Comparison of ENCODE assay signal across 11 cellular contexts in genomic region chr1:160708821-160709220, GRCh38. TPM values are rescaled to one million over a fixed set of nuclear protein-coding genes. Genes with fewer than 3 reads are reported as not detected.
DNase-seq lines count a peak whose midpoint lies in the region; ATAC-seq and TF ChIP-seq lines count a peak whose summit lies in the region.
"Had no signal": no experiment of that assay in that cellular context is flagged by ENCODE, and none has a peak within 500 bp of the region (broad histone marks: within the 10 kb centered on the region; RNA-seq: fewer than 3 reads in every experiment).

No MANE protein-coding gene starts in this region.

- H3K4me3 Mint-ChIP-seq in T-cell: no peak overlapping the region
- no peak overlapping the region for H3K4me3 Mint-ChIP-seq in natural killer cell treated with Interleukin-12 subunit alpha and Interleukin-12 subunit beta and Interleukin-15 and Interleukin-18, amount 100 ng/mL, for 72 hours
- H3K4me3 Mint-ChIP-seq: neural progenitor cell had no signal

- H3K9me3 ChIP-seq in thyroid gland: no peaks in the 10 kb centered on the region

- H3K36me3 ChIP-seq in thyroid gland: no peaks in the 10 kb centered on the region
- H3K36me3 ChIP-seq: neural progenitor cell had no signal

- H3K4me1 Mint-ChIP-seq in T-cell: peaks cover 26 to 47% (median 45%) of the 10 kb centered on the region in 3 donors
- peaks cover 34 to 42% of the 10 kb centered on the region in 2 donors for H3K4me1 Mint-ChIP-seq in natural killer cell treated with Interleukin-12 subunit alpha and Interleukin-12 subunit beta and Interleukin-15 and Interleukin-18, amount 100 ng/mL, for 72 hours (ENCODE audit: low read depth in 2 of 2)
- H3K4me1 Mint-ChIP-seq: neural progenitor cell had no signal

- ATAC-seq in GM21786 (IDR thresholded peaks at IDR 0.05; ENCODE audit: unreplicated experiment) (peak; percentile 31), T-cell (replicated peaks in 1 of 4) (peak; percentile 4 to 46 (median 36))
- peak; percentile 29 to 54 for ATAC-seq in natural killer cell treated with Interleukin-12 subunit alpha and Interleukin-12 subunit beta and Interleukin-15 and Interleukin-18, amount 100 ng/mL, for 72 hours

- H3K27me3 ChIP-seq in thyroid gland: no peaks in the 10 kb centered on the region
- H3K27me3 ChIP-seq: neural progenitor cell had no signal

- intact Hi-C loops in thyroid gland (cut with DNase I): no loop called here

- TF ChIP-seq POLR2A in thyroid gland (IDR thresholded peaks at IDR 0.05): no peak

- no peak overlapping the region for H3K27ac Mint-ChIP-seq in T-cell
- no peak overlapping the region for H3K27ac Mint-ChIP-seq in natural killer cell treated with Interleukin-12 subunit alpha and Interleukin-12 subunit beta and Interleukin-15 and Interleukin-18, amount 100 ng/mL, for 72 hours
- H3K27ac Mint-ChIP-seq: neural progenitor cell had no signal

- H3K4me1 ChIP-seq in thyroid gland: no peaks in the 10 kb centered on the region
- H3K4me1 ChIP-seq: neural progenitor cell had no signal

- DNase-seq in NK-92 treated with Interleukin-12 subunit alpha and Interleukin-12 subunit beta, amount 100 ng/mL, for 24 hours (lab: John Stamatoyannopoulos, UW): peak; percentile 38
- DNase-seq in NK-92 (lab: John Stamatoyannopoulos, UW; ENCODE audit: unreplicated experiment) (no peak), T-cell (peak in 8 of 34 experiments; percentile 12 to 35 (median 21)), NCI-H2029 treated with DMSO at 0.1 percent for 48 hours (lab: John Stamatoyannopoulos, UW) (no peak), thyroid gland (no peak), DMS 273 treated with DMSO at 0.1 percent for 48 hours (lab: John Stamatoyannopoulos, UW) (no peak)
- DNase-seq in natural killer cell treated with Interleukin-12 subunit alpha and Interleukin-12 subunit beta and Interleukin-15 and Interleukin-18, amount 100 ng/mL, for 72 hours (ENCODE audit: low spot score): no peak
- DNase-seq: activated CD4-positive, CD25-positive, alpha-beta regulatory T cell had no signal

- 78 to 86% methylated on average over 4 of the region's 4 CpGs for WGBS in thyroid gland, 2 donors

- no peak overlapping the region for H3K4me3 ChIP-seq in thyroid gland (replicated peaks in 1 of 3)
- H3K4me3 ChIP-seq: neural progenitor cell had no signal

- H3K27ac ChIP-seq in thyroid gland: no peak overlapping the region
- H3K27ac ChIP-seq: 22Rv1, neural progenitor cell had no signal

- CTCF ChIA-PET in T-cell (lab: Charles Lee): interaction anchor here in 1 of 2 donors (2.1 to 3.7 kb wide), 3 partner anchors 25 to 59 kb away, joined by 11 to 19 read pairs (median 14); no protein-coding TSS in a partner anchor

- H3K27me3 Mint-ChIP-seq in T-cell: no peaks in the 10 kb centered on the region
- no peaks in the 10 kb centered on the region for H3K27me3 Mint-ChIP-seq in natural killer cell treated with Interleukin-12 subunit alpha and Interleukin-12 subunit beta and Interleukin-15 and Interleukin-18, amount 100 ng/mL, for 72 hours

- peaks cover 16% of the 10 kb centered on the region for H3K36me3 Mint-ChIP-seq in T-cell
- peaks cover 25% of the 10 kb centered on the region for H3K36me3 Mint-ChIP-seq in natural killer cell treated with Interleukin-12 subunit alpha and Interleukin-12 subunit beta and Interleukin-15 and Interleukin-18, amount 100 ng/mL, for 72 hours
- H3K36me3 Mint-ChIP-seq: neural progenitor cell had no signal

- H3K9me3 Mint-ChIP-seq in T-cell: no peaks in the 10 kb centered on the region
- no peaks in the 10 kb centered on the region for H3K9me3 Mint-ChIP-seq in natural killer cell treated with Interleukin-12 subunit alpha and Interleukin-12 subunit beta and Interleukin-15 and Interleukin-18, amount 100 ng/mL, for 72 hours
- H3K9me3 Mint-ChIP-seq: neural progenitor cell had no signal

- POLR2A ChIA-PET in T-cell (lab: Charles Lee): interaction anchor here in 1 of 2 donors (1.0 kb wide), 1 partner anchor 11 kb away, joined by 3 read pairs; no protein-coding TSS in a partner anchor

- TF ChIP-seq CTCF in thyroid gland (IDR thresholded peaks at IDR 0.05): no peak

RNA-seq across cellular contexts. Expression of gene CD48, which starts 2.8 kb away (rescaled TPM):
- 100 to 1,000 TPM; 249 to 393 (median 273) TPM for total RNA-seq in T-cell
- total RNA-seq in natural killer cell treated with Interleukin-12 subunit alpha and Interleukin-12 subunit beta and Interleukin-15 and Interleukin-18, amount 100 ng/mL, for 72 hours: 100 to 1,000 TPM; 434 to 816 TPM
- 10 to 100 TPM in 1 of 4 donors, 1 to 10 TPM in 3; 3.5 to 13.6 (median 4.8) TPM for total RNA-seq in thyroid gland

RNA-seq across cellular contexts. Expression of gene SLAMF7, which starts 30.2 kb away (rescaled TPM):
- total RNA-seq in T-cell: 10 to 100 TPM in 4 of 5 donors, 1 to 10 TPM in 1; 9.5 to 32.0 (median 25.5) TPM
- total RNA-seq in natural killer cell treated with Interleukin-12 subunit alpha and Interleukin-12 subunit beta and Interleukin-15 and Interleukin-18, amount 100 ng/mL, for 72 hours: 1,000 to 10,000 TPM in 1 of 2 donors, 100 to 1,000 TPM in 1; 677 to 1,669 TPM
- total RNA-seq in thyroid gland: under 1 TPM; 0.22 to 0.93 (median 0.37) TPM

Comparison
In these comparisons a context has a peak if more than half of its experiments do, and no peak if none do; other contexts are left out.
1. RNA of gene CD48, which starts 2.8 kb away (total RNA-seq): 434 to 816 TPM in natural killer cell treated with Interleukin-12 subunit alpha and Interleukin-12 subunit beta and Interleukin-15 and Interleukin-18, amount 100 ng/mL, for 72 hours and 249 to 393 TPM in T-cell; 3.5 to 13.6 TPM in thyroid gland; every median in the first group is over 10 times any median in the second.
2. RNA of gene SLAMF7, which starts 30.2 kb away (total RNA-seq): 677 to 1,669 TPM in natural killer cell treated with Interleukin-12 subunit alpha and Interleukin-12 subunit beta and Interleukin-15 and Interleukin-18, amount 100 ng/mL, for 72 hours; 9.5 to 32.0 TPM in T-cell and 0.22 to 0.93 TPM in thyroid gland; every median in the first group is over 10 times any median in the second.
3. Peak in every context shown above with its lines, with median percentiles within 50 percentile points of each other: ATAC-seq.